ENCODE assay signal across 1 cellular context in the genomic region with DNA sequence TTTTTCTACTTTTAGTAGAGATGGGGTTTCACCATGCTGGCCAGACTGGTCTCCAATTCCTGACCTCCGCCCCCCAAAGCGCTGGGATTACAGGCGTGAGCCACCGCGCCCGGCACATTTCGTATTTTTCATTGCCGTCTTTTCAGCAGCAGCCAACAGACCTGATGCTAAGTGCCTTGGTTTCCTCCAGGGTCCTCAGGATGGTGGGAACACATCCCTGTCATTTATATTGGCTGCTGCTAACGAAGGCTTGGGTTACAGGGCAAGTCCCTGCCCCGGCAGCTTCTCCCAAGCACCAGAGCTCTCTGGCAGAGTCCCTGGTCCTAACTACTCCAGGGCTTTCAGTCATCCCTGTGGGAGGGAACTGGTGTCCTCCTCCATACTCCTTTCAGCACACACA.
TF ChIP-seq lines count a peak whose summit lies in the region.

No MANE protein-coding gene starts in this region.

TF ChIP-seq in HepG2, 621 proteins besides CTCF, POLR2A, EP300 and RAD21:
- TF ChIP-seq BORCS8-MEF2B (CRISPR knock-in tag; IDR thresholded peaks at IDR 0.05): 0 out of 2 replicates have a peak, but pooled peaks have one; percentile 14
- TF ChIP-seq ZNF713 (CRISPR knock-in tag; IDR thresholded peaks at IDR 0.05): no peak
TF ChIP-seq in HepG2: peak in this region for 1.
